8 cellular contexts compared by ENCODE assay signal in genomic region chr14:70909788-70910614, GRCh38. TPM values are rescaled to one million over a fixed set of nuclear protein-coding genes. Genes with fewer than 3 reads are reported as not detected.
A peak's percentile ranks its signal among the peaks of the same experiment; 100 is the strongest.
DNase-seq lines count a peak whose midpoint lies in the region; ATAC-seq and TF ChIP-seq lines count a peak whose summit lies in the region.

No MANE protein-coding gene starts in this region.

- no peaks in the 10 kb centered on the region for H3K36me3 ChIP-seq in ACC112 (ENCODE audit: insufficient read depth, low read length)
- no peaks in the 10 kb centered on the region for H3K36me3 ChIP-seq in GM23338 (ENCODE audit: insufficient read depth)
- no peaks in the 10 kb centered on the region for H3K36me3 ChIP-seq in upper lobe of left lung

- CTCF ChIA-PET in activated naive CD4-positive, alpha-beta T cell treated with anti-CD3 and anti-CD28 coated beads, Interleukin-2, amount 10 ng/mL, durations not matched to agents 7 days and 5 days (lab: Charles Lee): interaction anchor here (1.7 kb wide), 1 partner anchor 10 kb away, joined by 3 read pairs; no protein-coding TSS in a partner anchor

- H2AFZ ChIP-seq in ACC112 (ENCODE audit: low read length, unreplicated experiment) (no peak overlapping the region), GM23338 (no peak overlapping the region)

- H3K27me3 Mint-ChIP-seq in GM23338 (ENCODE audit: insufficient read depth, low read depth, poor library complexity): peaks cover under 1% of the 10 kb centered on the region
- H3K27me3 Mint-ChIP-seq in activated naive CD4-positive, alpha-beta T cell treated with anti-CD3 and anti-CD28 coated beads, Interleukin-2, amount 10 ng/mL, durations not matched to agents 7 days and 5 days: no peaks in the 10 kb centered on the region

- H3K27ac ChIP-seq in ACC112 (ENCODE audit: low read depth, low read length) (0 out of 2 replicates have a peak overlapping the region, but pooled peaks have one; percentile 72), GM23338 (ENCODE audit: low read depth) (no peak overlapping the region), upper lobe of left lung (peak overlapping the region in 1 of 4 donors; percentile 100)

- peak overlapping the region; percentile 87 for H3K4me3 Mint-ChIP-seq in GM23338
- H3K4me3 Mint-ChIP-seq in activated naive CD4-positive, alpha-beta T cell treated with anti-CD3 and anti-CD28 coated beads, Interleukin-2, amount 10 ng/mL, durations not matched to agents 7 days and 5 days: peak overlapping the region; percentile 95

- no peak for DNase-seq in GM23338 (ENCODE audit: low spot score)
- no peak for DNase-seq in activated naive CD4-positive, alpha-beta T cell treated with anti-CD3 and anti-CD28 coated beads, Interleukin-2, amount 10 ng/mL, durations not matched to agents 7 days and 5 days
- peak; percentile 16 for DNase-seq in iris pigment epithelial cell (ENCODE audit: low read depth)
- DNase-seq in upper lobe of left lung: no peak

- no peaks in the 10 kb centered on the region for H3K36me3 Mint-ChIP-seq in GM23338 (ENCODE audit: low read depth)
- peaks cover 16% of the 10 kb centered on the region for H3K36me3 Mint-ChIP-seq in activated naive CD4-positive, alpha-beta T cell treated with anti-CD3 and anti-CD28 coated beads, Interleukin-2, amount 10 ng/mL, durations not matched to agents 7 days and 5 days

- ATAC-seq in GM23338 (no peak), HG03460 (IDR thresholded peaks at IDR 0.05; ENCODE audit: unreplicated experiment) (no peak), HG02870 (IDR thresholded peaks at IDR 0.05; ENCODE audit: unreplicated experiment) (no peak), upper lobe of left lung (ENCODE audit: low FRiP score in 2 of 2) (no peak), HG02678 (IDR thresholded peaks at IDR 0.05; ENCODE audit: unreplicated experiment) (no peak)

- no peaks in the 10 kb centered on the region for H3K9me2 ChIP-seq in GM23338 (ENCODE audit: insufficient read depth)

- WGBS in upper lobe of left lung, 2 donors: 74 to 83% methylated on average over 9 of the region's 10 CpGs

- H3K4me2 ChIP-seq in GM23338: peak overlapping the region; percentile 96

- H3K79me2 ChIP-seq in ACC112 (ENCODE audit: control insufficient read depth, insufficient read depth, low read length, unreplicated experiment) (peaks cover 70% of the 10 kb centered on the region), GM23338 (replicated peaks; ENCODE audit: insufficient read depth) (peaks cover 70% of the 10 kb centered on the region)

- no peak for TF ChIP-seq POLR2A in upper lobe of left lung (IDR thresholded peaks at IDR 0.05)

- H3K4me1 ChIP-seq in ACC112 (ENCODE audit: control insufficient read depth, insufficient read depth, low read length, unreplicated experiment) (peaks cover 36% of the 10 kb centered on the region), GM23338 (ENCODE audit: insufficient read depth) (peaks cover 42% of the 10 kb centered on the region), upper lobe of left lung (peaks cover 17 to 38% (median 31%) of the 10 kb centered on the region in 4 donors)

- H3K9me3 Mint-ChIP-seq in GM23338: no peaks in the 10 kb centered on the region
- no peaks in the 10 kb centered on the region for H3K9me3 Mint-ChIP-seq in activated naive CD4-positive, alpha-beta T cell treated with anti-CD3 and anti-CD28 coated beads, Interleukin-2, amount 10 ng/mL, durations not matched to agents 7 days and 5 days

- peaks cover 50% of the 10 kb centered on the region for H4K20me1 ChIP-seq in GM23338 (replicated peaks; ENCODE audit: insufficient read depth)

- no peaks in the 10 kb centered on the region for H3K9me3 ChIP-seq in upper lobe of left lung

- peak overlapping the region; percentile 95 for H3K4me3 ChIP-seq in ACC112 (ENCODE audit: low read depth, low read length)
- H3K4me3 ChIP-seq in GM23338: peak overlapping the region; percentile 77; the same call in 1 of the 2 replicates
- H3K4me3 ChIP-seq in upper lobe of left lung: peak overlapping the region in 1 of 4 donors; percentile 97

- TF ChIP-seq CTCF in GM23338 (conservative IDR thresholded peaks at IDR 0.05; ENCODE audit: low read depth in 2 of 2) (no peak), upper lobe of left lung (IDR thresholded peaks at IDR 0.05) (no peak)

- 0 out of 2 replicates have a peak, but pooled peaks cover 3% of the 10 kb centered on the region for H3F3A ChIP-seq in GM23338 (replicated peaks; ENCODE audit: low read depth)

- peaks cover 44% of the 10 kb centered on the region for H3K4me1 Mint-ChIP-seq in GM23338
- peaks cover 48% of the 10 kb centered on the region for H3K4me1 Mint-ChIP-seq in activated naive CD4-positive, alpha-beta T cell treated with anti-CD3 and anti-CD28 coated beads, Interleukin-2, amount 10 ng/mL, durations not matched to agents 7 days and 5 days

- H3K27me3 ChIP-seq in ACC112 (ENCODE audit: insufficient read depth, low read length) (no peaks in the 10 kb centered on the region), GM23338 (ENCODE audit: insufficient read depth) (no peaks in the 10 kb centered on the region), upper lobe of left lung (no peaks in the 10 kb centered on the region)

- no peak overlapping the region for H3K27ac Mint-ChIP-seq in GM23338
- no peak overlapping the region for H3K27ac Mint-ChIP-seq in activated naive CD4-positive, alpha-beta T cell treated with anti-CD3 and anti-CD28 coated beads, Interleukin-2, amount 10 ng/mL, durations not matched to agents 7 days and 5 days

- TF ChIP-seq EP300 in upper lobe of left lung (IDR thresholded peaks at IDR 0.05): no peak

TF ChIP-seq in GM23338, 12 proteins besides CTCF, POLR2A, EP300 and RAD21 (continues in another document):
- TF ChIP-seq ETS1 (IDR thresholded peaks at IDR 0.05) (no peak), JUNB (IDR thresholded peaks at IDR 0.05; ENCODE audit: unreplicated experiment) (no peak), EZH2 (IDR thresholded peaks at IDR 0.05; ENCODE audit: low read depth, unreplicated experiment) (no peak), EZH2phosphoT487 (IDR thresholded peaks at IDR 0.05; ENCODE audit: unreplicated experiment) (no peak), ZNF114 (CRISPR knock-in tag; IDR thresholded peaks at IDR 0.05) (no peak), REST (IDR thresholded peaks at IDR 0.05; ENCODE audit: unreplicated experiment) (no peak), ZNF331 (CRISPR knock-in tag; IDR thresholded peaks at IDR 0.05; ENCODE audit: low read depth) (no peak), CREB1 (CRISPR knock-in tag; IDR thresholded peaks at IDR 0.05; ENCODE audit: low read depth) (no peak), POLR2AphosphoS5 (IDR thresholded peaks at IDR 0.05; ENCODE audit: low read depth) (no peak), NANOG (IDR thresholded peaks at IDR 0.05; ENCODE audit: borderline replicate concordance) (no peak), STAT1 (IDR thresholded peaks at IDR 0.05; ENCODE audit: unreplicated experiment) (no peak)

RNA-seq across cellular contexts. Expression of gene PCNX1, which starts 2.7 kb away (rescaled TPM):
- total RNA-seq in GM23338 (2014; rRNA removed; shearing (Covaris generic)): 53.1 and 59.9 TPM in 2 replicates
- 17.3 and 19.4 TPM in 2 replicates for polyA plus RNA-seq in GM23338 (2016; fragmentation: Nextera tagmentation; extraction: Ambion mirVana)
- total RNA-seq in upper lobe of left lung: 10 to 100 TPM; 38.4 to 98.5 (median 65.4) TPM
